ENCODE assay signal across 1 cellular context in the genomic region with DNA sequence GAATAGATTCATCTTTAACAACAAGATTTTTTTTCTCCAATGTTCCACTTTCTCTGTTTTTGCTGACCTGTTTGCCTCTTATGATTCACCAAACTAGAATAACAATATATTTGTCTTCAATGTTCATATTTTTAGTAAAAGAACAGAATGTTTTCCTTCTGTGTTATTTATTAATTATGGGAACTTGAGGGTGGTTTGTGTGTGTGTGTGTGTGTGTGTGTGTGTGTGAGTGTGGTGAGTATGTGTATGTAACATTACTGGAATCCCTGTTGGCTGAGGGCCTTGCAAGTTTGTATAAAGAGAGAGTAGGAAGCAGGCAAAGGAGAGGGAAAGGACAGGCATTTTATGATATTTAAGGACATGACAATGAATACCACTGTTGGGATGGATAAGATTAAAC.
TF ChIP-seq lines count a peak whose summit lies in the region.

No MANE protein-coding gene starts in this region.

TF ChIP-seq in endothelial cell of umbilical vein, 7 proteins besides CTCF, POLR2A, EP300 and RAD21 (continued from another document):
- no peak for TF ChIP-seq MYC (IDR thresholded peaks at IDR 0.05; ENCODE audit: low read depth, low read length)
TF ChIP-seq in endothelial cell of umbilical vein: peak in this region for 0.
